Comparison of ENCODE assay signal across 20 cellular contexts in the genomic region with DNA sequence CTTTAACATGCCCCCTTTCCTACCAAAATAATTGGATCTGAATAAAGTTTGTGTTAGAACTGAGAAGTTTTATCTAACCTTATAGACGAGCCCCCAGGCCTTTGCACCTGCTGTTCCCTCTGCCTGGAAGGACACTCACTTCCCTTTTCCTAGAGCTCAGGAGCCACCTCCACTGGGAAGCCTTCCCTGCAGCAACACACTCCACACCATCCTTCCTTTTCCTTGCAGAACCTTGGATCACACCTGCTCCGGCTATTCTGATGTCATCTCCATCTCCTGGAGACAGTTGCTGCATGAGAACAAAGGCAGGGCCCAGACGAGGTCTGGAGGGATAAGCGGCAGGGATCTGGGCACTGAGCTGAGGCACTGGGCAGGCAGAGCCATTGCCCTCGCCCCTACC. TPM values are rescaled to one million over a fixed set of nuclear protein-coding genes. Genes with fewer than 3 reads are reported as not detected.
DNase-seq lines count a peak whose midpoint lies in the region; ATAC-seq and TF ChIP-seq lines count a peak whose summit lies in the region.
"Had no signal": no experiment of that assay in that cellular context is flagged by ENCODE, and none has a peak within 500 bp of the region (broad histone marks: within the 10 kb centered on the region; RNA-seq: fewer than 3 reads in every experiment).

No MANE protein-coding gene starts in this region.

- H3K27me3 Mint-ChIP-seq in WTC11 (ENCODE audit: low read depth) (peaks cover 52% of the 10 kb centered on the region), nephron (ENCODE audit: low read depth) (peaks cover 68% of the 10 kb centered on the region)

- H3K9me3 Mint-ChIP-seq in WTC11 (no peaks in the 10 kb centered on the region), nephron (no peaks in the 10 kb centered on the region)
- H3K9me3 Mint-ChIP-seq: HFFc6 had no signal

- no peaks in the 10 kb centered on the region for H3K27me3 ChIP-seq in psoas muscle (ENCODE audit: insufficient read depth in 3 of 3, low read length in 2 of 3)

- WGBS in psoas muscle, 3 donors: 31 to 50% (median 33%) methylated on average over 5 of the region's 5 CpGs

- intact Hi-C loops in psoas muscle (cut with DNase I): no loop called here

- POLR2A ChIA-PET in WTC11 (lab: Charles Lee): interaction anchor here (0.6 kb wide), 1 partner anchor 613 kb away, joined by 3 read pairs; no protein-coding TSS in a partner anchor

- no peaks in the 10 kb centered on the region for H3K36me3 Mint-ChIP-seq in WTC11
- H3K36me3 Mint-ChIP-seq in nephron (ENCODE audit: low read depth): no peaks in the 10 kb centered on the region

- H3K4me1 ChIP-seq in psoas muscle: peaks cover 82% of the 10 kb centered on the region
- H3K4me1 ChIP-seq: A549, BE2C, HAP-1 had no signal

- H3K36me3 ChIP-seq in psoas muscle (ENCODE audit: insufficient read depth in 1 of 2, low read depth in 1 of 2): no peaks in the 10 kb centered on the region
- H3K36me3 ChIP-seq: BE2C, HAP-1 had no signal

- no peak for DNase-seq in WTC11 (ENCODE audit: low spot score)
- DNase-seq in psoas muscle: no peak
- no peak for DNase-seq in HK-2 (ENCODE audit: unreplicated experiment)
- DNase-seq in stimulated activated CD4-positive, alpha-beta T cell treated with anti-CD3 and anti-CD28 coated beads, Interleukin-4, amount 100 ng/mL, for 4 hours: no peak
- DNase-seq in NCI-H82 (lab: John Stamatoyannopoulos, UW): no peak
- DNase-seq in stimulated activated CD4-positive, alpha-beta T cell treated with anti-CD3 and anti-CD28 coated beads, Interleukin-4, amount 100 ng/mL, for 1 hour: no peak
- DNase-seq: BE2C; CD4-positive, alpha-beta memory T cell; COR-L47; DMS153; DMS79 treated with DMSO at 0.1 percent for 48 hours; EL; HFFc6 had no signal

- no peak overlapping the region for H3K4me3 ChIP-seq in psoas muscle
- H3K4me3 ChIP-seq: A549, HAP-1 had no signal

- TF ChIP-seq CTCF in WTC11 (IDR thresholded peaks at IDR 0.05) (no peak), nephron (IDR thresholded peaks at IDR 0.05; ENCODE audit: unreplicated experiment in 3 of 3) (no peak), psoas muscle (IDR thresholded peaks at IDR 0.05) (no peak)

- ATAC-seq in WTC11 (no peak), psoas muscle (peak in 1 of 4 donors; percentile 1)
- ATAC-seq: A549 had no signal

- no peaks in the 10 kb centered on the region for H3K9me3 ChIP-seq in psoas muscle
- H3K9me3 ChIP-seq: A549, BE2C, HAP-1 had no signal

- H3K27ac Mint-ChIP-seq in WTC11: no peak overlapping the region
- H3K27ac Mint-ChIP-seq in nephron: peak overlapping the region in 1 of 3 experiments; percentile 46
- H3K27ac Mint-ChIP-seq: CD4-positive, alpha-beta memory T cell; HFFc6 had no signal

- peaks cover 4% of the 10 kb centered on the region; the same call in 1 of the 2 replicates for H3K4me1 Mint-ChIP-seq in WTC11
- H3K4me1 Mint-ChIP-seq in nephron: peaks cover 78% of the 10 kb centered on the region
- H3K4me1 Mint-ChIP-seq: CD4-positive, alpha-beta memory T cell had no signal

- CTCF ChIA-PET in WTC11 (lab: Charles Lee): interaction anchor here (1.5 to 2.3 kb wide), 3 partner anchors 34 to 276 kb away, joined by 3 to 14 read pairs (median 5); no protein-coding TSS in a partner anchor

- H3K4me3 Mint-ChIP-seq in WTC11 (peak overlapping the region; percentile 26), nephron (peak overlapping the region in 2 of 3 experiments; percentile 10 to 31)
- H3K4me3 Mint-ChIP-seq: CD4-positive, alpha-beta memory T cell; HFFc6 had no signal

- peak overlapping the region; percentile 96 for H3K27ac ChIP-seq in psoas muscle
- H3K27ac ChIP-seq: A549, C4-2B, HL-60 had no signal

TF ChIP-seq in WTC11, 78 proteins besides CTCF, POLR2A, EP300 and RAD21:
- TF ChIP-seq, protein P1, sequence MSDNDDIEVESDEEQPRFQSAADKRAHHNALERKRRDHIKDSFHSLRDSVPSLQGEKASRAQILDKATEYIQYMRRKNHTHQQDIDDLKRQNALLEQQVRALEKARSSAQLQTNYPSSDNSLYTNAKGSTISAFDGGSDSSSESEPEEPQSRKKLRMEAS (CRISPR knock-in tag; IDR thresholded peaks at IDR 0.05): no peak
- TF ChIP-seq NFYB (CRISPR knock-in tag; conservative IDR thresholded peaks at IDR 0.05; ENCODE audit: low read depth) (no peak), NR3C1 (CRISPR knock-in tag; conservative IDR thresholded peaks at IDR 0.05; ENCODE audit: low read depth) (no peak), TEAD1 (CRISPR knock-in tag; IDR thresholded peaks at IDR 0.05) (no peak), PRRX2 (CRISPR knock-in tag; IDR thresholded peaks at IDR 0.05) (no peak), NFATC4 (CRISPR knock-in tag; IDR thresholded peaks at IDR 0.05) (no peak), TP53 (CRISPR knock-in tag; IDR thresholded peaks at IDR 0.05) (no peak), JUN (CRISPR knock-in tag; IDR thresholded peaks at IDR 0.05) (no peak), ZNF671 (CRISPR knock-in tag; IDR thresholded peaks at IDR 0.05) (no peak), ZNF423 (CRISPR knock-in tag; IDR thresholded peaks at IDR 0.05) (no peak), GRHL2 (CRISPR knock-in tag; IDR thresholded peaks at IDR 0.05; ENCODE audit: insufficient replicate concordance, severe bottlenecking) (no peak), ZNF219 (CRISPR knock-in tag; IDR thresholded peaks at IDR 0.05; ENCODE audit: borderline replicate concordance) (no peak), ZNF232 (CRISPR knock-in tag; IDR thresholded peaks at IDR 0.05) (no peak), KAT7 (CRISPR knock-in tag; IDR thresholded peaks at IDR 0.05; ENCODE audit: borderline replicate concordance) (no peak), ETV6 (CRISPR knock-in tag; IDR thresholded peaks at IDR 0.05) (no peak)
- TF ChIP-seq, protein P2, sequence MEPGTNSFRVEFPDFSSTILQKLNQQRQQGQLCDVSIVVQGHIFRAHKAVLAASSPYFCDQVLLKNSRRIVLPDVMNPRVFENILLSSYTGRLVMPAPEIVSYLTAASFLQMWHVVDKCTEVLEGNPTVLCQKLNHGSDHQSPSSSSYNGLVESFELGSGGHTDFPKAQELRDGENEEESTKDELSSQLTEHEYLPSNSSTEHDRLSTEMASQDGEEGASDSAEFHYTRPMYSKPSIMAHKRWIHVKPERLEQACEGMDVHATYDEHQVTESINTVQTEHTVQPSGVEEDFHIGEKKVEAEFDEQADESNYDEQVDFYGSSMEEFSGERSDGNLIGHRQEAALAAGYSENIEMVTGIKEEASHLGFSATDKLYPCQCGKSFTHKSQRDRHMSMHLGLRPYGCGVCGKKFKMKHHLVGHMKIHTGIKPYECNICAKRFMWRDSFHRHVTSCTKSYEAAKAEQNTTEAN (CRISPR knock-in tag; IDR thresholded peaks at IDR 0.05): no peak
- TF ChIP-seq, protein P3, sequence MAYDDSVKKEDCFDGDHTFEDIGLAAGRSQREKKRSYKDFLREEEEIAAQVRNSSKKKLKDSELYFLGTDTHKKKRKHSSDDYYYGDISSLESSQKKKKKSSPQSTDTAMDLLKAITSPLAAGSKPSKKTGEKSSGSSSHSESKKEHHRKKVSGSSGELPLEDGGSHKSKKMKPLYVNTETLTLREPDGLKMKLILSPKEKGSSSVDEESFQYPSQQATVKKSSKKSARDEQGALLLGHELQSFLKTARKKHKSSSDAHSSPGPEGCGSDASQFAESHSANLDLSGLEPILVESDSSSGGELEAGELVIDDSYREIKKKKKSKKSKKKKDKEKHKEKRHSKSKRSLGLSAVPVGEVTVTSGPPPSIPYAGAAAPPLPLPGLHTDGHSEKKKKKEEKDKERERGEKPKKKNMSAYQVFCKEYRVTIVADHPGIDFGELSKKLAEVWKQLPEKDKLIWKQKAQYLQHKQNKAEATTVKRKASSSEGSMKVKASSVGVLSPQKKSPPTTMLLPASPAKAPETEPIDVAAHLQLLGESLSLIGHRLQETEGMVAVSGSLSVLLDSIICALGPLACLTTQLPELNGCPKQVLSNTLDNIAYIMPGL (CRISPR knock-in tag; IDR thresholded peaks at IDR 0.05): no peak
- TF ChIP-seq, protein P4, sequence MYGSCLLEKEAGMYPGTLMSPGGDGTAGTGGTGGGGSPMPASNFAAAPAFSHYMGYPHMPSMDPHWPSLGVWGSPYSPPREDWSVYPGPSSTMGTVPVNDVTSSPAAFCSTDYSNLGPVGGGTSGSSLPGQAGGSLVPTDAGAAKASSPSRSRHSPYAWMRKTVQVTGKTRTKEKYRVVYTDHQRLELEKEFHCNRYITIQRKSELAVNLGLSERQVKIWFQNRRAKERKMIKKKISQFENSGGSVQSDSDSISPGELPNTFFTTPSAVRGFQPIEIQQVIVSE (CRISPR knock-in tag; IDR thresholded peaks at IDR 0.05; ENCODE audit: borderline replicate concordance): no peak
TF ChIP-seq in WTC11: peak in this region for 0.

RNA-seq across cellular contexts. Expression of a gene that starts 22.6 kb away (rescaled TPM):
- not detected in 3 replicates for total RNA-seq in WTC11 (2021)
- 10 to 100 TPM; 45.6 to 95.7 (median 60.4) TPM for total RNA-seq in psoas muscle
- 10 to 100 TPM in 1 of 3 donors, 1 to 10 TPM in 2; 5.0 to 63.6 (median 6.8) TPM for polyA plus RNA-seq in psoas muscle
- total RNA-seq: CD4-positive, alpha-beta memory T cell; H1; HFFc6 had no signal
- polyA plus RNA-seq: A549; AG04450; CD4-positive, alpha-beta memory T cell; H1 had no signal

RNA-seq across cellular contexts. Expression of a gene that starts 37.8 kb away (rescaled TPM):
- 0.09 to 0.21 TPM (median 0.20 TPM) in 3 replicates for total RNA-seq in WTC11 (2021)
- total RNA-seq in psoas muscle: 1 to 10 TPM in 1 of 4 donors, under 1 TPM in 3; 0.05 to 1.1 (median 0.47) TPM
- polyA plus RNA-seq in psoas muscle: under 1 TPM; 0.01 to 0.13 (median 0.05) TPM
- total RNA-seq: CD4-positive, alpha-beta memory T cell; HFFc6 had no signal
- polyA plus RNA-seq: AG04450 had no signal

Comparison
In these comparisons a context has a peak if more than half of its experiments do, and no peak if none do; other contexts are left out.
1. RNA of a gene that starts 22.6 kb away (total RNA-seq): 45.6 to 95.7 TPM in psoas muscle; not detected in WTC11; every median in the first group is over 10 times any median in the second.